ENCODE assay signal across 14 cellular contexts in the genomic region with DNA sequence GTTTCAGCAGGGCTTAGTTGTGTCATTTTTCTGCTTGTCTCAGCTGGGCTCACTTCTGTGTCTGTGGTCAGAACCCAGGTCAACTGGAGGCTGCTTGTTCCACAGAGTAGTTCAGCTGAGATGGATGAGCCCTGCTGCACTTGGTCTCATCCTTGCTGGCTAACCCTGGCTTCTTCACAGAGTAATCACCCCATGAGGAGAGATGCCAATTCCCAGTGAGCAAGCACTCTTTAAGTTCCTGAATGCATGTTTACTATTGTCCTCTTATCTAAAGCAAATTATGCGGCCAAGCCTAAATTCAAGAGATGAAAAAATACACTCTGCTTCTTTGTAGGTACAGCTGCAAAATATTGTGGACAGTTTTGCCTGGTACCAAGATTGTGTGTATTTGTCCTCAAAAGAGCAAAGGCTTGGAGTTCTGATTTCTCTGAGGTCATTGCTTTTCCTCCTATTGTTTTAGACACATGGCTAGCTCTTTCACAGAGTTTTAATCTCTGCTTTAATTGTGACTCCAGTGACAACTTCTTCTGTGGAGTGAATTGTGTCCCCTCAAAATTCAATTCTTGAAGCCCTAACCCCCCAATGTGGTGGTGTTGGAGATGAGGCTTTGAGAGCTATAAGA.
A peak's percentile ranks its signal among the peaks of the same experiment; 100 is the strongest.
DNase-seq lines count a peak whose midpoint lies in the region; ATAC-seq and TF ChIP-seq lines count a peak whose summit lies in the region.
"Had no signal": no experiment of that assay in that cellular context is flagged by ENCODE, and none has a peak within 500 bp of the region (broad histone marks: within the 10 kb centered on the region; RNA-seq: fewer than 3 reads in every experiment).

No MANE protein-coding gene starts in this region.

- H3K4me3 ChIP-seq in AG10803 (ENCODE audit: low read length) (no peak overlapping the region), MG63 (no peak overlapping the region)
- H3K4me3 ChIP-seq: Peyer's patch had no signal

- H3K27me3 ChIP-seq in MG63, result no peaks in the 10 kb centered on the region
- H3K27me3 ChIP-seq: Peyer's patch had no signal

- H3K4me3 Mint-ChIP-seq in chondrocyte (ENCODE audit: unreplicated experiment), result no peak overlapping the region
- H3K4me3 Mint-ChIP-seq: T-helper 17 cell had no signal

- DNase-seq in AG10803 (ENCODE audit: low read depth) (peak; percentile 49), MG63 (peak; percentile 41), chondrocyte (ENCODE audit: low spot score) (no peak), lung microvascular endothelial cell (ENCODE audit: low read depth in 2 of 2) (peak; percentile 32 to 77), DMS 273 treated with DMSO at 0.1 percent for 48 hours (lab: John Stamatoyannopoulos, UW) (no peak)
- DNase-seq: activated CD4-positive, CD25-positive, alpha-beta regulatory T cell treated with anti-CD3 and anti-CD28 coated beads, Interleukin-2, amount 50 U/mL, for 72 hours; NCI-H1105; NCI-H446; nucleus accumbens; Peyer's patch; T-helper 17 cell had no signal

- peaks cover 40% of the 10 kb centered on the region for H3K4me1 Mint-ChIP-seq in chondrocyte (ENCODE audit: low read depth)
- H3K4me1 Mint-ChIP-seq: T-helper 17 cell had no signal

- peak overlapping the region; percentile 27 for H3K27ac Mint-ChIP-seq in chondrocyte (ENCODE audit: unreplicated experiment)
- H3K27ac Mint-ChIP-seq: T-helper 17 cell had no signal

- ATAC-seq in HG03159 (IDR thresholded peaks at IDR 0.05; ENCODE audit: unreplicated experiment), result no peak
- ATAC-seq in HG03469 (IDR thresholded peaks at IDR 0.05; ENCODE audit: unreplicated experiment), result no peak
- ATAC-seq in GM19324 (IDR thresholded peaks at IDR 0.05; ENCODE audit: low FRiP score, unreplicated experiment), result no peak
- ATAC-seq: T-helper 17 cell had no signal

- TF ChIP-seq CTCF in AG10803 (conservative IDR thresholded peaks at IDR 0.05; ENCODE audit: low read length), result no peak
- no peak for TF ChIP-seq CTCF in chondrocyte (IDR thresholded peaks at IDR 0.05)

- H3K9me3 ChIP-seq in MG63, result no peaks in the 10 kb centered on the region
- H3K9me3 ChIP-seq: Peyer's patch had no signal

- H3K9me3 Mint-ChIP-seq in chondrocyte (ENCODE audit: low read depth), result peaks cover 7% of the 10 kb centered on the region

- no peaks in the 10 kb centered on the region for H3K36me3 ChIP-seq in MG63
- H3K36me3 ChIP-seq: Peyer's patch had no signal

- H3K27me3 Mint-ChIP-seq in chondrocyte (ENCODE audit: low read depth), result no peaks in the 10 kb centered on the region
- H3K27me3 Mint-ChIP-seq: T-helper 17 cell had no signal

- peaks cover 5% of the 10 kb centered on the region for H3K36me3 Mint-ChIP-seq in chondrocyte (ENCODE audit: low read depth)

Comparison
In these comparisons a context has a peak if more than half of its experiments do, and no peak if none do; other contexts are left out.
1. DNase-seq: peak in AG10803 (single experiment), MG63 (single experiment) and lung microvascular endothelial cell (2 of 2); none in chondrocyte (single experiment) and DMS 273 treated with DMSO at 0.1 percent for 48 hours (single experiment).